ENCODE assay signal across 9 cellular contexts in the genomic region with DNA sequence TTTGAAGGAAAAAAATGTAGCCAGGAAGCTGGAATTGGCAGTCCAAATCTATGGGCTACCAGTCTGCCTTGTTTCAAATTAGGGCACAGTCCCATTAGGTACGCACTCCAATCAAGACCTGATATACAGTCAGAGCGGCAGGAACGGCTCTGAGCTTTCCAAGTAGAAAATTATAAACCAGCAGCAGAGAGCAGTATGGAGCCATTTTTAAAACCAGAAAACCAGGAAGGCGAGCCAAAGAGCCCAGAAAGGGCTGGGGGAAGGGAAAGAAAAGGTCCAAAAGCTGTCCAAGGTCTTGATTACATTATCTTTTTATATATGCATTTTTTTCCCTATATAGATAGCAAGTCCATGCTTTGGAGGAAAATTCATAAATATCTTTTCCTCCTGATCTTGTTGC.
A peak's percentile ranks its signal among the peaks of the same experiment; 100 is the strongest.
DNase-seq lines count a peak whose midpoint lies in the region; ATAC-seq, FAIRE-seq and TF ChIP-seq lines count a peak whose summit lies in the region.
"Had no signal": no experiment of that assay in that cellular context is flagged by ENCODE, and none has a peak within 500 bp of the region (broad histone marks: within the 10 kb centered on the region; RNA-seq: fewer than 3 reads in every experiment).

No MANE protein-coding gene starts in this region.

- H3K9me3 ChIP-seq in GM12878 (replicated peaks; ENCODE audit: control insufficient read depth, insufficient read depth, low read length), result no peaks in the 10 kb centered on the region

- H3K9ac ChIP-seq in GM12878 (ENCODE audit: control insufficient read depth, insufficient read depth, low read length), result no peak overlapping the region

- POLR2A ChIA-PET in GM12878 (lab: Charles Lee), result no interaction called here

- in situ Hi-C loops in GM12878 (cut with MboI), result no loop called here

- SMC1A ChIA-PET in GM12878 (lab: Charles Lee; ENCODE audit: uncharacterized antibody, unreplicated experiment), result interaction anchor here (0.6 kb wide), 1 partner anchor 58 kb away, joined by 3 read pairs; no protein-coding TSS in a partner anchor

- no peak overlapping the region for H2AFZ ChIP-seq in GM12878 (ENCODE audit: control insufficient read depth, low read depth, low read length)

- RAD21 ChIA-PET in GM12878 (lab: Charles Lee; ENCODE audit: unreplicated experiment), result no interaction called here

- H3K27me3 ChIP-seq in GM12878 (replicated peaks in 1 of 2; ENCODE audit: control insufficient read depth in 2 of 2, insufficient read depth in 2 of 2, low read length in 1 of 2), result no peaks in the 10 kb centered on the region

- CTCF ChIA-PET in GM12878 (lab: Yijun Ruan, JAX), result no interaction called here

- DNase-seq in DMS114 treated with DMSO at 0.1 percent for 48 hours (lab: John Stamatoyannopoulos, UW; ENCODE audit: unreplicated experiment) (peak; percentile 2), M059J (ENCODE audit: low read depth) (peak; percentile 26), GM12878 (ENCODE audit: low read depth, low spot score) (no peak), medulla oblongata (ENCODE audit: extremely low spot score) (peak; percentile 28), SIG-M5 treated with dmso at 0.1 percent for 504 hours (lab: John Stamatoyannopoulos, UW; ENCODE audit: unreplicated experiment) (no peak)
- no peak for DNase-seq in activated CD4-positive, alpha-beta T cell treated with anti-CD3 and anti-CD28 coated beads, Interleukin-2, amount 50 U/mL, for 48 hours
- DNase-seq in activated naive CD4-positive, alpha-beta T cell (lab: John Stamatoyannopoulos, UW), result no peak
- DNase-seq: effector memory CD8-positive, alpha-beta T cell had no signal

- ATAC-seq in GM12878 (no peak), HG03457 (IDR thresholded peaks at IDR 0.05; ENCODE audit: unreplicated experiment) (no peak)
- ATAC-seq: effector memory CD8-positive, alpha-beta T cell had no signal

- TF ChIP-seq CTCF in GM12878 (IDR thresholded peaks at IDR 0.05 in 2 of 3, conservative IDR thresholded peaks at IDR 0.05 in 1 of 3; ENCODE audit: control insufficient read depth in 2 of 3, extremely low read depth in 1 of 3, insufficient read depth in 1 of 3, low read depth in 3 of 3, low read length in 3 of 3), result no peak

- no peak for FAIRE-seq in GM12878 (lab: Jason Lieb, UNC)

- peak; percentile 46; the same call in 1 of the 2 replicates for TF ChIP-seq RAD21 in GM12878 (IDR thresholded peaks at IDR 0.05; ENCODE audit: insufficient read depth, low read depth, low read length)

- no peak overlapping the region for H3K27ac ChIP-seq in GM12878 (ENCODE audit: control insufficient read depth, insufficient read depth)

- no peaks in the 10 kb centered on the region for H4K20me1 ChIP-seq in GM12878 (ENCODE audit: control insufficient read depth, insufficient read depth)

- no peak overlapping the region for H3K4me2 ChIP-seq in GM12878 (ENCODE audit: control insufficient read depth, insufficient read depth)

- H3K79me2 ChIP-seq in GM12878 (ENCODE audit: control insufficient read depth, insufficient read depth, low read length), result no peaks in the 10 kb centered on the region

- intact Hi-C loops in GM12878 (cut with micrococcal nuclease; ENCODE audit: unreplicated experiment), result no loop called here

- H3K36me3 ChIP-seq in GM12878 (ENCODE audit: control insufficient read depth in 2 of 2, insufficient read depth in 2 of 2, low read length in 1 of 2), result no peaks in the 10 kb centered on the region

- H3K4me3 ChIP-seq in GM12878, result no peak overlapping the region

- WGBS in GM12878 (ENCODE audit: insufficient coverage, insufficient replicate concordance, low lambda C conversion rate, missing lambda C conversion rate), result 3% methylated on average over 4 of the region's 4 CpGs

- H3K4me1 ChIP-seq in GM12878 (ENCODE audit: control insufficient read depth, insufficient read depth, low read length), result no peaks in the 10 kb centered on the region

- no TSS peak for BruUV-seq in GM12878 (replicated peaks; lab: Mats Ljungman, UMichigan)

- TF ChIP-seq EP300 in GM12878 (IDR thresholded peaks at IDR 0.05; ENCODE audit: borderline replicate concordance in 1 of 2, control insufficient read depth in 1 of 2, low read depth in 2 of 2, low read length in 2 of 2), result no peak

- TF ChIP-seq POLR2A in GM12878 (IDR thresholded peaks at IDR 0.05; ENCODE audit: low read depth, low read length), result no peak

TF ChIP-seq in GM12878, 131 proteins besides CTCF, POLR2A, EP300 and RAD21:
- TF ChIP-seq POU2F2 (IDR thresholded peaks at IDR 0.05; ENCODE audit: borderline replicate concordance, low read depth, low read length), result no peak
TF ChIP-seq in GM12878: peak in this region for 0.

Comparison
In these comparisons a context has a peak if more than half of its experiments do, and no peak if none do; other contexts are left out.
1. DNase-seq: peak in DMS114 treated with DMSO at 0.1 percent for 48 hours (single experiment), M059J (single experiment) and medulla oblongata (single experiment); none in GM12878 (single experiment), SIG-M5 treated with dmso at 0.1 percent for 504 hours (single experiment), activated CD4-positive, alpha-beta T cell treated with anti-CD3 and anti-CD28 coated beads, Interleukin-2, amount 50 U/mL, for 48 hours (0 of 2) and activated naive CD4-positive, alpha-beta T cell (0 of 4).